In the genomic region with DNA sequence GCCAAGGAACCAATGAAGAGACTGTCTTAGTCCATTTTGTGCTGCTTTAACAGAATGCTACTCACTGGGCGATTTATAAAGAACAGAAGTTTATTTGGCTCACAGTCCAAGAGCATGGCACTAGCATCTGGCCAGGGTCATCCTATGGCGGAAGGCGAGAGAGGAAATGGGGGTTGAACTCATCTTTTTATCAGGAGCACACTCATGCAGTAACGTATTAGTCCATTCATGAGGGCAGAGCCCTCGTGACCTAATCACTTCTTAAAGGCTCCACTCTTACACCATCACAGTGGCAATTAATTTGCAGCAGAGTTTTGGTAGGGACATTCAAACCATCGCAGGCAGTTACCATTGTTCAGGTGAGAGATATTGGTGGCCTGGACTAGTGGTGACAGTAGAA, we compare ENCODE assay signal across 28 cellular contexts. TPM values are rescaled to one million over a fixed set of nuclear protein-coding genes. Genes with fewer than 3 reads are reported as not detected.
A peak's percentile ranks its signal among the peaks of the same experiment; 100 is the strongest.
DNase-seq lines count a peak whose midpoint lies in the region; ATAC-seq and TF ChIP-seq lines count a peak whose summit lies in the region.
"Had no signal": no experiment of that assay in that cellular context is flagged by ENCODE, and none has a peak within 500 bp of the region (broad histone marks: within the 10 kb centered on the region; RNA-seq: fewer than 3 reads in every experiment).

No MANE protein-coding gene starts in this region.

- H3K4me3 ChIP-seq in ascending aorta (no peak overlapping the region), fibroblast of villous mesenchyme (ENCODE audit: low read depth, low read length) (no peak overlapping the region)
- H3K4me3 ChIP-seq: GM12878 had no signal

- peak overlapping the region; percentile 67 to 82 for H3K27ac ChIP-seq in ascending aorta

- H3K9me3 ChIP-seq in ascending aorta: no peaks in the 10 kb centered on the region
- H3K9me3 ChIP-seq: SK-N-SH had no signal

- intact Hi-C loops in ascending aorta (cut with DNase I) (no loop called here), sciatic nerve (cut with DNase I) (no loop called here)

- H3K4me1 ChIP-seq in ascending aorta: peaks cover 2 to 38% of the 10 kb centered on the region in 2 donors

- ATAC-seq in GM19328 (IDR thresholded peaks at IDR 0.05; ENCODE audit: unreplicated experiment) (no peak), sciatic nerve (no peak)
- ATAC-seq: activated CD8-positive, alpha-beta T cell treated with anti-CD3 and anti-CD28 coated beads for 36 hours; esophagus mucosa; GM12878 had no signal

- peak; percentile 25 for DNase-seq in ELR (ENCODE audit: low read depth)
- no peak for DNase-seq in ascending aorta (ENCODE audit: low spot score in 2 of 2)
- peak; percentile 70 for DNase-seq in fibroblast of villous mesenchyme (ENCODE audit: low read depth)
- DNase-seq in pulmonary artery endothelial cell (ENCODE audit: low read depth, low spot score): peak; percentile 86
- no peak for DNase-seq in mucosa of gallbladder (ENCODE audit: low spot score)
- no peak for DNase-seq in sciatic nerve (ENCODE audit: low spot score)
- no peak for DNase-seq in OCI-M2 (lab: John Stamatoyannopoulos, UW; ENCODE audit: unreplicated experiment)
- DNase-seq: activated CD8-positive, alpha-beta T cell treated with anti-CD3 and anti-CD28 coated beads for 36 hours; activated naive CD4-positive, alpha-beta T cell treated with anti-CD3 and anti-CD28 coated beads for 36 hours; activated T-cell treated with anti-CD3 and anti-CD28 coated beads, Interleukin-2, amount 50 U/mL, for 1 hour; central memory CD4-positive, alpha-beta T cell; COR-L47; DMS79; effector CD4-positive, alpha-beta T cell; HCEC 1CT; MM.1S; NCI-H1436 treated with DMSO at 0.1 percent for 48 hours; NCI-H526; nephron progenitor cell; posterior cingulate gyrus; RPMI8226; SK-N-SH; small intestine; stimulated activated CD4-positive, alpha-beta T cell treated with anti-CD3 and anti-CD28 coated beads, Interleukin-4, amount 100 ng/mL, for 1 hour; stimulated activated naive CD4-positive, alpha-beta T cell treated with Interleukin-2 at 50 U/mL for 16 hours had no signal

- no peaks in the 10 kb centered on the region for H3K27me3 ChIP-seq in ascending aorta

- TF ChIP-seq CTCF in ascending aorta (IDR thresholded peaks at IDR 0.05) (no peak), fibroblast of villous mesenchyme (IDR thresholded peaks at IDR 0.05; ENCODE audit: insufficient read depth, low read depth, low read length) (no peak)

- H3K36me3 ChIP-seq in ascending aorta: no peaks in the 10 kb centered on the region

RNA-seq across cellular contexts. Expression of a gene that starts 8.5 kb away (rescaled TPM):
- 7.9 TPM for total RNA-seq in ascending aorta
- total RNA-seq in fibroblast of villous mesenchyme: 41.9 and 47.5 TPM in 2 replicates
- total RNA-seq in pulmonary artery endothelial cell: 68.3 and 70.8 TPM in 2 replicates
- 37.1 TPM for total RNA-seq in mucosa of gallbladder
- total RNA-seq in sciatic nerve: 26.5 TPM

Comparison
In these comparisons a context has a peak if more than half of its experiments do, and no peak if none do; other contexts are left out.
1. DNase-seq: peak in ELR (single experiment), fibroblast of villous mesenchyme (single experiment) and pulmonary artery endothelial cell (single experiment); none in ascending aorta (0 of 2), mucosa of gallbladder (single experiment), sciatic nerve (single experiment) and OCI-M2 (single experiment).